In genomic region chr2:99821572-99822369, GRCh38 we compare ENCODE assay signal across 15 cellular contexts.
DNase-seq lines count a peak whose midpoint lies in the region; ATAC-seq, FAIRE-seq and TF ChIP-seq lines count a peak whose summit lies in the region.
"Had no signal": no experiment of that assay in that cellular context is flagged by ENCODE, and none has a peak within 500 bp of the region (broad histone marks: within the 10 kb centered on the region; RNA-seq: fewer than 3 reads in every experiment).

No MANE protein-coding gene starts in this region.

- DNase-seq in RPMI7951 (ENCODE audit: low read depth): peak; percentile 64
- peak; percentile 55 for DNase-seq in fibroblast of peridontal ligament (ENCODE audit: extremely low read depth)
- peak; percentile 63 for DNase-seq in non-pigmented ciliary epithelial cell (ENCODE audit: low read depth)
- no peak for DNase-seq in cardiac septum (ENCODE audit: low spot score)
- DNase-seq in ureter (ENCODE audit: low spot score): no peak
- DNase-seq in NCI-H526 (lab: John Stamatoyannopoulos, UW): no peak
- no peak for DNase-seq in body of pancreas
- DNase-seq: cerebellar nuclear complex; GOT3; lower lobe of right lung; NCI-H1930; NK-92 treated with Interleukin-12 subunit alpha and Interleukin-12 subunit beta, amount 100 ng/mL, for 24 hours; stimulated activated CD4-positive, alpha-beta T cell treated with anti-CD3 and anti-CD28 coated beads, Interleukin-4, amount 100 ng/mL, for 24 hours; stimulated activated naive CD8-positive, alpha-beta T cell treated with anti-CD3 and anti-CD28 coated beads, Interleukin-15, amount 100 ng/mL, for 72 hours had no signal

- no peak for TF ChIP-seq POLR2A in body of pancreas (IDR thresholded peaks at IDR 0.05)

- H3K9me3 ChIP-seq in body of pancreas: no peaks in the 10 kb centered on the region
- H3K9me3 ChIP-seq: lower lobe of right lung had no signal

- peaks cover 0 to 3% of the 10 kb centered on the region in 2 donors for H3K27me3 ChIP-seq in body of pancreas

- 84 to 88% methylated on average over 13 of the region's 13 CpGs for WGBS in body of pancreas, 2 donors

- FAIRE-seq in G401.6 (lab: Jason Lieb, UNC): peak; percentile 99

- H3K27ac ChIP-seq in body of pancreas: no peak overlapping the region
- H3K27ac ChIP-seq: lower lobe of right lung had no signal

- H3K4me1 ChIP-seq in body of pancreas: no peaks in the 10 kb centered on the region
- H3K4me1 ChIP-seq: lower lobe of right lung had no signal

- intact Hi-C loops in cardiac septum (cut with DNase I): loop anchor here (2.0 kb wide), 1 partner anchor 263 kb away; no protein-coding TSS in a partner anchor
- intact Hi-C loops in body of pancreas (cut with DNase I): no loop called here

- ATAC-seq in body of pancreas: no peak
- ATAC-seq: lower lobe of right lung; stimulated activated naive CD8-positive, alpha-beta T cell treated with anti-CD3 and anti-CD28 coated beads, Interleukin-15, amount 100 ng/mL, for 72 hours had no signal

- TF ChIP-seq CTCF in body of pancreas (IDR thresholded peaks at IDR 0.05): no peak

- H3K4me3 ChIP-seq in body of pancreas: no peak overlapping the region
- H3K4me3 ChIP-seq: lower lobe of right lung had no signal

- no peaks in the 10 kb centered on the region for H3K36me3 ChIP-seq in body of pancreas (replicated peaks in 1 of 2; ENCODE audit: insufficient read depth in 1 of 2, low read depth in 2 of 2)
- H3K36me3 ChIP-seq: lower lobe of right lung had no signal

Comparison
In these comparisons a context has a peak if more than half of its experiments do, and no peak if none do; other contexts are left out.
1. DNase-seq: peak in RPMI7951 (single experiment), fibroblast of peridontal ligament (single experiment) and non-pigmented ciliary epithelial cell (single experiment); none in cardiac septum (single experiment), ureter (single experiment), NCI-H526 (0 of 2) and body of pancreas (0 of 4).